8 cellular contexts compared by ENCODE assay signal in genomic region chr7:43758861-43759683, GRCh38. TPM values are rescaled to one million over a fixed set of nuclear protein-coding genes. Genes with fewer than 3 reads are reported as not detected.
DNase-seq lines count a peak whose midpoint lies in the region; ATAC-seq and TF ChIP-seq lines count a peak whose summit lies in the region.

No MANE protein-coding gene starts in this region.

- peaks cover 3% of the 10 kb centered on the region for H3K36me3 Mint-ChIP-seq in chondrocyte (ENCODE audit: low read depth)

- ATAC-seq in GM21381 (IDR thresholded peaks at IDR 0.05; ENCODE audit: unreplicated experiment) (peak; percentile 55), left lobe of liver (peak; percentile 84)

- peak overlapping the region; percentile 82 for H3K27ac Mint-ChIP-seq in chondrocyte (ENCODE audit: unreplicated experiment)

- peak; percentile 64 for DNase-seq in ELR (ENCODE audit: low read depth)
- DNase-seq in HT1080 (ENCODE audit: low read depth), result peak; percentile 29
- no peak for DNase-seq in chondrocyte (ENCODE audit: low spot score)
- no peak for DNase-seq in left lobe of liver (ENCODE audit: low spot score)
- DNase-seq in stimulated activated CD4-positive, alpha-beta T cell treated with anti-CD3 and anti-CD28 coated beads, Interleukin-4, amount 100 ng/mL, for 48 hours (ENCODE audit: low read depth in 2 of 2), result peak; percentile 20 to 28
- no peak for DNase-seq in H4 (ENCODE audit: low spot score)

- peak overlapping the region; percentile 73 for H3K4me3 ChIP-seq in WI38 (ENCODE audit: low read depth, low read length)

- no peak for TF ChIP-seq CTCF in WI38 (IDR thresholded peaks at IDR 0.05; ENCODE audit: low read depth, low read length)
- TF ChIP-seq CTCF in chondrocyte (IDR thresholded peaks at IDR 0.05), result no peak

- no peaks in the 10 kb centered on the region for H3K9me3 Mint-ChIP-seq in chondrocyte (ENCODE audit: low read depth)

- H3K4me1 Mint-ChIP-seq in chondrocyte (ENCODE audit: low read depth), result peaks cover 44% of the 10 kb centered on the region

- H3K4me3 Mint-ChIP-seq in chondrocyte (ENCODE audit: unreplicated experiment), result peak overlapping the region; percentile 79

- H3K27me3 Mint-ChIP-seq in chondrocyte (ENCODE audit: low read depth), result peaks cover 2% of the 10 kb centered on the region

RNA-seq across cellular contexts. Expression of gene BLVRA, which starts 0.6 kb away (rescaled TPM):
- 22.0 and 22.6 TPM in 2 replicates for total RNA-seq in HT1080 (2014; rRNA removed; shearing (Covaris generic))
- polyA plus RNA-seq in HT1080 (2015; cell fraction: cytosol; rRNA removed), result 36.9 and 37.8 TPM in 2 replicates
- 24.9 and 25.6 TPM in 2 replicates for polyA plus RNA-seq in HT1080 (2015; cell fraction: nucleus; rRNA removed)
- total RNA-seq in chondrocyte (27.2 to 53.8 TPM (median 48.9 TPM) in 3 replicates), left lobe of liver (4.0 TPM)
- total RNA-seq in H4 (2014; rRNA removed; shearing (Covaris generic)), result 86.1 and 109 TPM in 2 replicates

RNA-seq across cellular contexts. Expression of gene COA1, which starts 29.7 kb away (rescaled TPM):
- total RNA-seq in HT1080 (2014; rRNA removed; shearing (Covaris generic)), result 84.4 and 102 TPM in 2 replicates
- 140 and 152 TPM in 2 replicates for polyA plus RNA-seq in HT1080 (2015; cell fraction: cytosol; rRNA removed)
- 160 and 180 TPM in 2 replicates for polyA plus RNA-seq in HT1080 (2015; cell fraction: nucleus; rRNA removed)
- total RNA-seq in chondrocyte (31.4 to 36.6 TPM (median 33.5 TPM) in 3 replicates), left lobe of liver (16.0 TPM)
- 117 and 154 TPM in 2 replicates for total RNA-seq in H4 (2014; rRNA removed; shearing (Covaris generic))

Comparison
In these comparisons a context has a peak if more than half of its experiments do, and no peak if none do; other contexts are left out.
1. DNase-seq: peak in ELR (single experiment), HT1080 (single experiment) and stimulated activated CD4-positive, alpha-beta T cell treated with anti-CD3 and anti-CD28 coated beads, Interleukin-4, amount 100 ng/mL, for 48 hours (2 of 2); none in chondrocyte (single experiment), left lobe of liver (single experiment) and H4 (single experiment).